Comparison of ENCODE assay signal across 18 cellular contexts in the genomic region with DNA sequence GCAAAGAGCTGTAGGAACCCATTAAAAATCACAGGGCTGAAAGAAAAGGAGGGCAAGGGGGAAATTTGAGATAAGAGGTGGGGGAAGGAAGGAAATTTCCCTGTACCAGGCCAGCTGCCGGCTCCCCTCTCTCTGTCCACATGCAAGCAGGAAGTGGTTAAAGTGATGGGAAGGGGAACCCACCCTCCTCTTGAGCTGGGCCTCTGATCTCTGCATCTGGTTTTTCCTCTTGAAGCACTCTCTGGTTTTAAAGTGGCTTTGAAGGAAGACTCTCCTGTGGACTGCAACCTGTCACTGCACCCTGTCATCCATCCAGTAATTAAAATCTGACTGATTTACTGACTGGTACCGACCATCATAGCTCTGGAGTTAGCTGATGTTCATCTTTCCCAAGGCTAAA.
DNase-seq lines count a peak whose midpoint lies in the region; ATAC-seq lines count a peak whose summit lies in the region.
"Had no signal": no experiment of that assay in that cellular context is flagged by ENCODE, and none has a peak within 500 bp of the region (broad histone marks: within the 10 kb centered on the region; RNA-seq: fewer than 3 reads in every experiment).

No MANE protein-coding gene starts in this region.

- no peaks in the 10 kb centered on the region for H3K27me3 ChIP-seq in SJCRH30

- no peak overlapping the region; the same call in 1 of the 2 replicates for H3K4me3 ChIP-seq in SJCRH30
- H3K4me3 ChIP-seq: GM12878, HAP-1 had no signal

- peak overlapping the region; percentile 82 for H3K27ac ChIP-seq in SJCRH30
- H3K27ac ChIP-seq: HL-60 had no signal

- no peaks in the 10 kb centered on the region for H3K36me3 ChIP-seq in SJCRH30
- H3K36me3 ChIP-seq: HAP-1 had no signal

- peak; percentile 10 for DNase-seq in Ammon's horn (ENCODE audit: low spot score)
- DNase-seq in DMS79 (lab: John Stamatoyannopoulos, UW) = peak; percentile 63
- DNase-seq in SJCRH30 = peak; percentile 84 to 92
- peak; percentile 64 for DNase-seq in islet precursor cell
- no peak for DNase-seq in stimulated activated CD4-positive, alpha-beta T cell treated with anti-CD3 and anti-CD28 coated beads, Interleukin-4, amount 100 ng/mL, for 1 hour
- DNase-seq in NCI-H128 (lab: John Stamatoyannopoulos, UW; ENCODE audit: unreplicated experiment) = no peak
- DNase-seq: CD8-positive, alpha-beta T cell; GDM1; NCI-H1048; NCI-H1694; NCI-H2107; NCI-H2227 treated with DMSO at 0.1 percent for 48 hours; NCI-H524 treated with DMSO at 0.1 percent for 48 hours; SHP77 had no signal

- no peaks in the 10 kb centered on the region for H3K9me3 ChIP-seq in SJCRH30 (replicated peaks)
- H3K9me3 ChIP-seq: HAP-1 had no signal

- H3K4me1 ChIP-seq in SJCRH30 = peaks cover 57% of the 10 kb centered on the region
- H3K4me1 ChIP-seq: HAP-1 had no signal

- ATAC-seq in GM18909 (IDR thresholded peaks at IDR 0.05; ENCODE audit: poor library complexity, unreplicated experiment) = no peak
- ATAC-seq: CD8-positive, alpha-beta T cell; GM12878 had no signal

Comparison
In these comparisons a context has a peak if more than half of its experiments do, and no peak if none do; other contexts are left out.
1. DNase-seq: peak in Ammon's horn (single experiment), DMS79 (single experiment), SJCRH30 (2 of 2) and islet precursor cell (single experiment); none in stimulated activated CD4-positive, alpha-beta T cell treated with anti-CD3 and anti-CD28 coated beads, Interleukin-4, amount 100 ng/mL, for 1 hour (single experiment) and NCI-H128 (single experiment).